15 cellular contexts compared by ENCODE assay signal in the genomic region with DNA sequence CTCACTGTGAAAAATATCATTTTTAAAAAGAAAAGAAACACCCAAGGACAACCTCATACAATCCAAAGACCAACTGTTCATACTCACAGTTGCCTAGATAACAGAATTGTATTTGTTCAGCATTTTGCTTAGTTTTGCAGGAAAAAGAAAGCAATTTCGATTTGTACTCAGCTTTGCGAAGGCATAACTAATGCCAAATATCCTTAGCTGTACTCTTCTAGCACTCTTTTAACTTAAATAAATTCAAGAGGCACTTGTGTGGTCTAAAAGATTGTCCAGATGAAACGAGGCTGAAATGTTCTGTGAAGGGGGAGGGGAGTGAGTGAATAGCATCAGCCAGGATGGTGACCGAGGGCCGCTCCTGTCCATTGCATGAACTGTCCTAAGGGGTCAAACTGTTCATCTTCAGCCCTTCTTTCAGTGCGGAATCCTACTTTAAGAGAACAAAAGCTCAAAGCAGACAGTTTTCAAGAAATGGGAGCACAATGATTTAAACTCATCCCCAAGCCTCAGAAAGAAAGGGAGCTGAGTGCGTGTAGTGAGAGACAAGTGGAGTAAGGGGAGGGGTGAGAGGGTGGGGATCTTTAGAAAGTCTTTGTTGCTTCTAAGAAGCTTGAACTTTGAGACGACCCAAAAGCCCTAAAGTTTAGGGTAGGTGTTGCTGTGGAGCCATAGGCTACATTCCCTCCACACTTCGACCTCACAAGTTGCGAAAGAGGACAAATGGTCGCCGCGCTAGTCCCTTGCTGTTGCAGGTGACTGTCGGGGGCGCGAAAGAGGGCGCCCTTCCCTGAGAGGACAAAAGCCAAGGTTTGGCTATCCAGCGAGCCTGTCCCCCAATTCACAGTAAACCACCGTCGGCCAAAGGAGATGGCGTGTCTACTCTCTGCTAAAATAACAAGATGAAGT. TPM values are rescaled to one million over a fixed set of nuclear protein-coding genes. Genes with fewer than 3 reads are reported as not detected.
DNase-seq lines count a peak whose midpoint lies in the region; ATAC-seq and TF ChIP-seq lines count a peak whose summit lies in the region.
"Had no signal": no experiment of that assay in that cellular context is flagged by ENCODE, and none has a peak within 500 bp of the region (broad histone marks: within the 10 kb centered on the region; RNA-seq: fewer than 3 reads in every experiment).

No MANE protein-coding gene starts in this region.

- H3K23ac ChIP-seq in H9 (ENCODE audit: insufficient read length, low read depth, low read length) = no peak overlapping the region

- no peak overlapping the region for H3K56ac ChIP-seq in H9 (ENCODE audit: insufficient read length, low read depth, low read length)

- H2AFZ ChIP-seq in H9 (ENCODE audit: low read length) = no peak overlapping the region
- H2AFZ ChIP-seq in osteoblast (ENCODE audit: low read length) = no peak overlapping the region

- H2BK15ac ChIP-seq in H9 (ENCODE audit: low read depth, low read length) = no peak overlapping the region

- H3K14ac ChIP-seq in H9 (ENCODE audit: insufficient read depth, low read length) = no peak overlapping the region

- peaks cover 50 to 75% of the 10 kb centered on the region in 2 experiments for H3K4me1 Mint-ChIP-seq in H9
- H3K4me1 Mint-ChIP-seq in activated naive CD8-positive, alpha-beta T cell treated with anti-CD3 and anti-CD28 coated beads, Interleukin-2, amount 50 U/mL, for 24 hours = peaks cover 50% of the 10 kb centered on the region

- intact Hi-C loops in posterior vena cava (cut with DNase I) = no loop called here

- no peak overlapping the region for H2BK12ac ChIP-seq in H9 (ENCODE audit: insufficient read length, low read depth, low read length)

- H2AK5ac ChIP-seq in H9 (ENCODE audit: insufficient read length, low read length) = no peak overlapping the region

- H3T11ph ChIP-seq in H9 (ENCODE audit: low read length) = no peak overlapping the region

- H3K9me3 Mint-ChIP-seq in H9 = peaks cover 4 to 11% of the 10 kb centered on the region in 2 experiments; a peak in 3 of 5 replicates
- peaks cover 3% of the 10 kb centered on the region for H3K9me3 Mint-ChIP-seq in activated naive CD8-positive, alpha-beta T cell treated with anti-CD3 and anti-CD28 coated beads, Interleukin-2, amount 50 U/mL, for 24 hours

- no peak overlapping the region for H4K91ac ChIP-seq in H9 (ENCODE audit: insufficient read length, low read depth, low read length)

- H2BK20ac ChIP-seq in H9 (ENCODE audit: low read depth, low read length, poor library complexity, severe bottlenecking) = no peak overlapping the region

- no CpG with 5 or more reads among the region's 21 CpGs for WGBS in H9 (ENCODE audit: extremely low coverage, insufficient read length, low lambda C conversion rate)

- peak; percentile 22 for DNase-seq in activated CD4-positive, alpha-beta T cell treated with anti-CD3 and anti-CD28 coated beads for 48 hours
- no peak for DNase-seq in activated CD4-positive, alpha-beta T cell treated with anti-CD3 and anti-CD28 coated beads, Interleukin-2, amount 50 U/mL, for 4 hours
- DNase-seq in H9 (peak; percentile 75), osteoblast (ENCODE audit: insufficient read length, low spot score, missing footprints) (peak; percentile 22), NCI-H2171 (lab: John Stamatoyannopoulos, UW) (no peak), AML-193 (lab: John Stamatoyannopoulos, UW) (no peak), posterior vena cava (ENCODE audit: low spot score) (no peak)
- peak; percentile 14 for DNase-seq in activated naive CD8-positive, alpha-beta T cell treated with anti-CD3 and anti-CD28 coated beads, Interleukin-2, amount 50 U/mL, for 24 hours
- DNase-seq: anterior cingulate cortex, dorsolateral prefrontal cortex, left colon, NCI-H1436 treated with DMSO at 0.1 percent for 48 hours, SJCRH30 had no signal

- no peak overlapping the region for H2BK120ac ChIP-seq in H9 (ENCODE audit: low read depth, low read length, poor library complexity, severe bottlenecking)

- no peaks in the 10 kb centered on the region; the same call in 1 of the 2 replicates for H3K4me1 ChIP-seq in H9 (ENCODE audit: insufficient read depth, low read length)
- peaks cover 12% of the 10 kb centered on the region for H3K4me1 ChIP-seq in osteoblast (ENCODE audit: insufficient read depth, low read length)
- H3K4me1 ChIP-seq: SJCRH30 had no signal

- H3K27ac ChIP-seq in H9 (ENCODE audit: insufficient read length, low read depth, low read length) (no peak overlapping the region), osteoblast (ENCODE audit: low read depth, low read length) (no peak overlapping the region)
- H3K27ac ChIP-seq: dorsolateral prefrontal cortex, neutrophil, SJCRH30 had no signal

- H4K5ac ChIP-seq in H9 (ENCODE audit: insufficient read length, low read depth, low read length) = no peak overlapping the region

- no peak overlapping the region for H3K4me3 ChIP-seq in osteoblast (ENCODE audit: insufficient read depth, low read length)
- H3K4me3 ChIP-seq: dorsolateral prefrontal cortex, SJCRH30 had no signal

- H3K27me3 Mint-ChIP-seq in H9 (ENCODE audit: low read depth) = peaks cover 97% of the 10 kb centered on the region
- peaks cover 87% of the 10 kb centered on the region for H3K27me3 Mint-ChIP-seq in activated naive CD8-positive, alpha-beta T cell treated with anti-CD3 and anti-CD28 coated beads, Interleukin-2, amount 50 U/mL, for 24 hours

- H3K27ac Mint-ChIP-seq in H9 = no peak overlapping the region
- no peak overlapping the region for H3K27ac Mint-ChIP-seq in activated naive CD8-positive, alpha-beta T cell treated with anti-CD3 and anti-CD28 coated beads, Interleukin-2, amount 50 U/mL, for 24 hours

- no peaks in the 10 kb centered on the region for H3K79me1 ChIP-seq in H9 (ENCODE audit: insufficient read depth, low read depth, low read length, poor library complexity, severe bottlenecking)

- peak; percentile 53 for TF ChIP-seq CTCF in H9 (conservative IDR thresholded peaks at IDR 0.05)
- no peak for TF ChIP-seq CTCF in osteoblast (IDR thresholded peaks at IDR 0.05; ENCODE audit: extremely low read depth, low read depth, low read length)

- H3K18ac ChIP-seq in H9 (ENCODE audit: insufficient read length, low read depth, low read length) = no peak overlapping the region

- no peaks in the 10 kb centered on the region for H3K36me3 ChIP-seq in osteoblast (ENCODE audit: insufficient read depth, low read length)
- H3K36me3 ChIP-seq: neutrophil, SJCRH30 had no signal

- H3K79me2 ChIP-seq in H9 (ENCODE audit: insufficient read depth, low read length) (no peaks in the 10 kb centered on the region), osteoblast (ENCODE audit: insufficient read depth, low read length) (no peaks in the 10 kb centered on the region)

- H4K20me1 ChIP-seq in H9 (ENCODE audit: control insufficient read depth, insufficient read depth, insufficient read length) = no peaks in the 10 kb centered on the region
- H4K20me1 ChIP-seq in osteoblast (ENCODE audit: insufficient read depth, low read length) = no peaks in the 10 kb centered on the region

- H4K8ac ChIP-seq in H9 (replicated peaks; ENCODE audit: insufficient read length, low read depth, low read length) = no peak overlapping the region

- ATAC-seq in activated naive CD8-positive, alpha-beta T cell treated with anti-CD3 and anti-CD28 coated beads, Interleukin-2, amount 50 U/mL, for 24 hours = no peak
- ATAC-seq: left colon had no signal

- no peak overlapping the region for H3K9ac ChIP-seq in H9 (ENCODE audit: extremely low read depth, insufficient read length, low read length)

- H2BK5ac ChIP-seq in H9 (ENCODE audit: insufficient read length, low read length) = no peak overlapping the region

- H3K4me2 ChIP-seq in H9 (ENCODE audit: insufficient read depth, insufficient read length, low read length) = peak overlapping the region; percentile 79
- H3K4me2 ChIP-seq in osteoblast (ENCODE audit: insufficient read depth, low read length) = no peak overlapping the region

- H3K23me2 ChIP-seq in H9 (ENCODE audit: insufficient read length, low read depth, low read length, poor library complexity, severe bottlenecking) = peaks cover 34% of the 10 kb centered on the region

- peaks cover 79% of the 10 kb centered on the region for H3K27me3 ChIP-seq in H9 (ENCODE audit: insufficient read depth, low read length)
- H3K27me3 ChIP-seq in osteoblast (ENCODE audit: insufficient read depth, low read length) = peaks cover 95% of the 10 kb centered on the region
- H3K27me3 ChIP-seq: SJCRH30 had no signal

- peaks cover 0 to 2% (median 0%) of the 10 kb centered on the region in 3 experiments; a peak in 2 of 7 replicates for H3K36me3 Mint-ChIP-seq in H9 (ENCODE audit: insufficient read depth in 1 of 3, low read depth in 3 of 3)
- no peaks in the 10 kb centered on the region for H3K36me3 Mint-ChIP-seq in activated naive CD8-positive, alpha-beta T cell treated with anti-CD3 and anti-CD28 coated beads, Interleukin-2, amount 50 U/mL, for 24 hours (ENCODE audit: low read depth)

- peak overlapping the region; percentile 46 to 87; a peak in 4 of 5 replicates for H3K4me3 Mint-ChIP-seq in H9
- no peak overlapping the region for H3K4me3 Mint-ChIP-seq in activated naive CD8-positive, alpha-beta T cell treated with anti-CD3 and anti-CD28 coated beads, Interleukin-2, amount 50 U/mL, for 24 hours

- H3K4ac ChIP-seq in H9 (ENCODE audit: low read depth, low read length) = no peak overlapping the region

- H3K9me3 ChIP-seq in H9 (ENCODE audit: control insufficient read depth, low read depth, low read length) (no peaks in the 10 kb centered on the region), osteoblast (ENCODE audit: low read depth, low read length) (no peaks in the 10 kb centered on the region)
- H3K9me3 ChIP-seq: neutrophil, SJCRH30 had no signal

RNA-seq across cellular contexts. Expression of a gene that starts 4.0 kb away (rescaled TPM):
- not detected in 2 replicates for total RNA-seq in H9 (2021)
- total RNA-seq in osteoblast = not detected in 2 replicates
- total RNA-seq in posterior vena cava = not detected
- total RNA-seq: left colon, ureter had no signal

Comparison
In these comparisons a context has a peak if more than half of its experiments do, and no peak if none do; other contexts are left out.
1. DNase-seq: peak in activated CD4-positive, alpha-beta T cell treated with anti-CD3 and anti-CD28 coated beads for 48 hours (single experiment), H9 (single experiment), activated naive CD8-positive, alpha-beta T cell treated with anti-CD3 and anti-CD28 coated beads, Interleukin-2, amount 50 U/mL, for 24 hours (single experiment) and osteoblast (single experiment); none in activated CD4-positive, alpha-beta T cell treated with anti-CD3 and anti-CD28 coated beads, Interleukin-2, amount 50 U/mL, for 4 hours (0 of 2), NCI-H2171 (single experiment), AML-193 (0 of 2) and posterior vena cava (single experiment).